14 cellular contexts compared by ENCODE assay signal in the genomic region with DNA sequence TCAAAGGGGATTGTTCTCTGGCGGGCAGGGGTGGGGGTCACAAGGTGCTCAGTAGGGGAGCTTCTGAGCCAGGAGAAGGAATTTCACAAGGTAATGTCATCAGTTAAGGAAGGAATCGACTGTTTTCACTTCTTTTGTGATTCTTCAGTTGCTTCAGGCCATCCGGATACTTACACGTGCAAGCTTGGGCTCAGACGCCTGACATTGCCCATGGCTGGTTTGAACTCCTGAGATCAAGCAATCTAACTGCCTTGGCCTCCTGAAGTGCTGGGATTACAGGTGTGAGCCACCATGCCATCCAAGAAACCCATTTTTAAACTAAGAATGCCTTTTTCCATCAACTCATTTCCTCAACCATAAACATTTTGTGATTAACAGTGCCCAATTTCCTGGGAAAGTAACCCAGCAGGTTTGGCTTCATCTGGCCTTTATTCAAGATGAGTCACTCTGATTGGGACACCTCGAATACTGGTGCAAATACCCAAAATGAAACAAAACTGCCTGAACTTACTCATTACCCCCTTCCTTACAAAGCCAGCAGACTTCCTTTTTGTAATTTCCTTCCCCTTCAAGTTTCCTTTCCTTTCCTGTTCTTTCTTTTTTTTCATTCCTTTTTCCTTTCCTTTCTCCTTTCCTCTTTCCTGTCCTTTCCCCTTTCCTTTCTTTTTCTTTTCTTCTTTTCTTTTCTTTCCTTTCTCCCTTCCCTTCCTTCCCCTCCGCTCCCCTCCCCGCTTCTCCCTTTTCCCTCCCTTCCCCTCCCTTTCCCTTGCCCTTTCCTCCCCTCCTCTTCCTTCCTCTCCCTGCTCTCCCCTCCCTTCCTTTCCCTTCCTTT. TPM values are rescaled to one million over a fixed set of nuclear protein-coding genes. Genes with fewer than 3 reads are reported as not detected.
DNase-seq lines count a peak whose midpoint lies in the region; ATAC-seq, FAIRE-seq and TF ChIP-seq lines count a peak whose summit lies in the region.
"Had no signal": no experiment of that assay in that cellular context is flagged by ENCODE, and none has a peak within 500 bp of the region (broad histone marks: within the 10 kb centered on the region; RNA-seq: fewer than 3 reads in every experiment).

No MANE protein-coding gene starts in this region.

- no peak for FAIRE-seq in urothelium cell line (lab: Jason Lieb, UNC)
- FAIRE-seq: GM12891 had no signal

- no peak overlapping the region for H3K27ac ChIP-seq in GM23248
- peak overlapping the region; percentile 71 for H3K27ac ChIP-seq in RWPE2 (ENCODE audit: poor library complexity, severe bottlenecking)

- DNase-seq in A172 (ENCODE audit: low spot score) (peak; percentile 32), GM23248 (peak; percentile 65), RWPE2 (ENCODE audit: low spot score) (no peak), fibroblast of mammary gland (ENCODE audit: low read depth) (peak; percentile 83), NCI-H510A treated with DMSO at 0.1 percent for 48 hours (lab: John Stamatoyannopoulos, UW) (no peak), activated gamma-delta T cell treated with Interleukin-2 at 50 U/mL for 16 hours (no peak), urothelium cell line (ENCODE audit: low spot score) (no peak)
- DNase-seq: activated naive CD8-positive, alpha-beta T cell treated with anti-CD3 and anti-CD28 coated beads, Interleukin-2, amount 10 ng/mL, durations not matched to agents 7 days and 5 days; CD8-positive, alpha-beta T cell; NCI-H1092; posterior cingulate gyrus; T1000 had no signal

- in situ Hi-C loops in GM23248 (cut with MboI): no loop called here

- no peak overlapping the region for H3K4me2 ChIP-seq in GM23248 (ENCODE audit: unreplicated experiment)

- no peaks in the 10 kb centered on the region for H3K79me2 ChIP-seq in GM23248 (ENCODE audit: insufficient read depth)

- H3K4me3 ChIP-seq in GM23248: no peak overlapping the region
- H3K4me3 ChIP-seq in RWPE2 (ENCODE audit: severe bottlenecking): no peak overlapping the region
- H3K4me3 ChIP-seq in fibroblast of mammary gland (ENCODE audit: control insufficient read depth, low read depth, low read length): no peak overlapping the region

- H3F3A ChIP-seq in GM23248 (ENCODE audit: insufficient read depth): peaks cover 5% of the 10 kb centered on the region; the same call in 1 of the 2 replicates

- no peaks in the 10 kb centered on the region for H4K20me1 ChIP-seq in GM23248 (ENCODE audit: insufficient read depth)

- no peaks in the 10 kb centered on the region for H3K9me2 ChIP-seq in GM23248 (ENCODE audit: insufficient read depth)

- TF ChIP-seq CTCF in RWPE2 (IDR thresholded peaks at IDR 0.05; ENCODE audit: poor library complexity, severe bottlenecking) (no peak), fibroblast of mammary gland (conservative IDR thresholded peaks at IDR 0.05; ENCODE audit: control insufficient read depth, insufficient read depth, low read depth, low read length) (no peak)

- H3K4me1 ChIP-seq in GM23248 (ENCODE audit: insufficient read depth) (0 out of 2 replicates have a peak, but pooled peaks cover 4% of the 10 kb centered on the region), RWPE2 (ENCODE audit: insufficient read depth, poor library complexity, severe bottlenecking) (peaks cover 13% of the 10 kb centered on the region)

- WGBS in GM23248 (ENCODE audit: low coverage in 1 of 2, low lambda C conversion rate in 2 of 2, missing lambda C conversion rate in 2 of 2), 2 experiments: 65 to 74% methylated on average over 8 of the region's 8 CpGs

- H2AFZ ChIP-seq in GM23248: no peak overlapping the region

- H3K27me3 ChIP-seq in GM23248 (replicated peaks; ENCODE audit: insufficient read depth) (no peaks in the 10 kb centered on the region), RWPE2 (ENCODE audit: insufficient read depth, poor library complexity, severe bottlenecking) (no peaks in the 10 kb centered on the region)

- ATAC-seq in RWPE2 (ENCODE audit: low read depth) (peak; percentile 86), GM18511 (IDR thresholded peaks at IDR 0.05; ENCODE audit: unreplicated experiment) (no peak)
- ATAC-seq: CD8-positive, alpha-beta T cell had no signal

- H3K9me3 ChIP-seq in GM23248 (ENCODE audit: low read depth) (no peaks in the 10 kb centered on the region), RWPE2 (ENCODE audit: severe bottlenecking) (no peaks in the 10 kb centered on the region)

- H3K36me3 ChIP-seq in GM23248 (ENCODE audit: low read depth) (no peaks in the 10 kb centered on the region), RWPE2 (ENCODE audit: low read depth) (no peaks in the 10 kb centered on the region)

- H3K9ac ChIP-seq in GM23248: no peak overlapping the region

RNA-seq across cellular contexts. Expression of gene RNASE10, which starts 10.2 kb away (rescaled TPM):
- not detected in 2 replicates for total RNA-seq in A172 (2014; rRNA removed; shearing (Covaris generic))
- total RNA-seq in GM23248 (2014; rRNA removed; shearing (Covaris generic)): not detected in 2 replicates
- polyA plus RNA-seq in GM23248 (2016; fragmentation: Nextera tagmentation; extraction: Ambion mirVana): not detected in 2 replicates

RNA-seq across cellular contexts. Expression of gene PNP, which starts 25.9 kb away (rescaled TPM):
- 41.8 and 43.5 TPM in 2 replicates for total RNA-seq in A172 (2014; rRNA removed; shearing (Covaris generic))
- total RNA-seq in GM23248 (2014; rRNA removed; shearing (Covaris generic)): 23.6 and 39.6 TPM in 2 replicates
- 20.8 and 24.6 TPM in 2 replicates for polyA plus RNA-seq in GM23248 (2016; fragmentation: Nextera tagmentation; extraction: Ambion mirVana)

RNA-seq across cellular contexts. Expression of gene PIP4P1, which starts 33.9 kb away (rescaled TPM):
- total RNA-seq in A172 (2014; rRNA removed; shearing (Covaris generic)): 13.5 and 18.7 TPM in 2 replicates
- 18.6 and 244 TPM in 2 replicates for total RNA-seq in GM23248 (2014; rRNA removed; shearing (Covaris generic))
- 21.6 and 22.1 TPM in 2 replicates for polyA plus RNA-seq in GM23248 (2016; fragmentation: Nextera tagmentation; extraction: Ambion mirVana)

RNA-seq across cellular contexts. Expression of gene APEX1, which starts 40.1 kb away (rescaled TPM):
- 96.7 and 99.1 TPM in 2 replicates for total RNA-seq in A172 (2014; rRNA removed; shearing (Covaris generic))
- 60.6 and 89.8 TPM in 2 replicates for total RNA-seq in GM23248 (2014; rRNA removed; shearing (Covaris generic))
- polyA plus RNA-seq in GM23248 (2016; fragmentation: Nextera tagmentation; extraction: Ambion mirVana): 124 and 129 TPM in 2 replicates

RNA-seq across cellular contexts. Expression of gene OSGEP, which starts 40.5 kb away (rescaled TPM):
- total RNA-seq in A172 (2014; rRNA removed; shearing (Covaris generic)): 33.2 and 54.4 TPM in 2 replicates
- 29.0 and 37.8 TPM in 2 replicates for total RNA-seq in GM23248 (2014; rRNA removed; shearing (Covaris generic))
- 24.1 and 24.2 TPM in 2 replicates for polyA plus RNA-seq in GM23248 (2016; fragmentation: Nextera tagmentation; extraction: Ambion mirVana)

Comparison
In these comparisons a context has a peak if more than half of its experiments do, and no peak if none do; other contexts are left out.
1. DNase-seq: peak in A172 (single experiment), GM23248 (single experiment) and fibroblast of mammary gland (single experiment); none in RWPE2 (single experiment), NCI-H510A treated with DMSO at 0.1 percent for 48 hours (single experiment), activated gamma-delta T cell treated with Interleukin-2 at 50 U/mL for 16 hours (single experiment) and urothelium cell line (single experiment).